ENCODE assay signal across 1 cellular context in genomic region chr13:111654531-111654930, GRCh38.
TF ChIP-seq lines count a peak whose summit lies in the region.

No MANE protein-coding gene starts in this region.

TF ChIP-seq in GM23338, 12 proteins besides CTCF, POLR2A, EP300 and RAD21 (continued from another document):
- TF ChIP-seq, protein P1, sequence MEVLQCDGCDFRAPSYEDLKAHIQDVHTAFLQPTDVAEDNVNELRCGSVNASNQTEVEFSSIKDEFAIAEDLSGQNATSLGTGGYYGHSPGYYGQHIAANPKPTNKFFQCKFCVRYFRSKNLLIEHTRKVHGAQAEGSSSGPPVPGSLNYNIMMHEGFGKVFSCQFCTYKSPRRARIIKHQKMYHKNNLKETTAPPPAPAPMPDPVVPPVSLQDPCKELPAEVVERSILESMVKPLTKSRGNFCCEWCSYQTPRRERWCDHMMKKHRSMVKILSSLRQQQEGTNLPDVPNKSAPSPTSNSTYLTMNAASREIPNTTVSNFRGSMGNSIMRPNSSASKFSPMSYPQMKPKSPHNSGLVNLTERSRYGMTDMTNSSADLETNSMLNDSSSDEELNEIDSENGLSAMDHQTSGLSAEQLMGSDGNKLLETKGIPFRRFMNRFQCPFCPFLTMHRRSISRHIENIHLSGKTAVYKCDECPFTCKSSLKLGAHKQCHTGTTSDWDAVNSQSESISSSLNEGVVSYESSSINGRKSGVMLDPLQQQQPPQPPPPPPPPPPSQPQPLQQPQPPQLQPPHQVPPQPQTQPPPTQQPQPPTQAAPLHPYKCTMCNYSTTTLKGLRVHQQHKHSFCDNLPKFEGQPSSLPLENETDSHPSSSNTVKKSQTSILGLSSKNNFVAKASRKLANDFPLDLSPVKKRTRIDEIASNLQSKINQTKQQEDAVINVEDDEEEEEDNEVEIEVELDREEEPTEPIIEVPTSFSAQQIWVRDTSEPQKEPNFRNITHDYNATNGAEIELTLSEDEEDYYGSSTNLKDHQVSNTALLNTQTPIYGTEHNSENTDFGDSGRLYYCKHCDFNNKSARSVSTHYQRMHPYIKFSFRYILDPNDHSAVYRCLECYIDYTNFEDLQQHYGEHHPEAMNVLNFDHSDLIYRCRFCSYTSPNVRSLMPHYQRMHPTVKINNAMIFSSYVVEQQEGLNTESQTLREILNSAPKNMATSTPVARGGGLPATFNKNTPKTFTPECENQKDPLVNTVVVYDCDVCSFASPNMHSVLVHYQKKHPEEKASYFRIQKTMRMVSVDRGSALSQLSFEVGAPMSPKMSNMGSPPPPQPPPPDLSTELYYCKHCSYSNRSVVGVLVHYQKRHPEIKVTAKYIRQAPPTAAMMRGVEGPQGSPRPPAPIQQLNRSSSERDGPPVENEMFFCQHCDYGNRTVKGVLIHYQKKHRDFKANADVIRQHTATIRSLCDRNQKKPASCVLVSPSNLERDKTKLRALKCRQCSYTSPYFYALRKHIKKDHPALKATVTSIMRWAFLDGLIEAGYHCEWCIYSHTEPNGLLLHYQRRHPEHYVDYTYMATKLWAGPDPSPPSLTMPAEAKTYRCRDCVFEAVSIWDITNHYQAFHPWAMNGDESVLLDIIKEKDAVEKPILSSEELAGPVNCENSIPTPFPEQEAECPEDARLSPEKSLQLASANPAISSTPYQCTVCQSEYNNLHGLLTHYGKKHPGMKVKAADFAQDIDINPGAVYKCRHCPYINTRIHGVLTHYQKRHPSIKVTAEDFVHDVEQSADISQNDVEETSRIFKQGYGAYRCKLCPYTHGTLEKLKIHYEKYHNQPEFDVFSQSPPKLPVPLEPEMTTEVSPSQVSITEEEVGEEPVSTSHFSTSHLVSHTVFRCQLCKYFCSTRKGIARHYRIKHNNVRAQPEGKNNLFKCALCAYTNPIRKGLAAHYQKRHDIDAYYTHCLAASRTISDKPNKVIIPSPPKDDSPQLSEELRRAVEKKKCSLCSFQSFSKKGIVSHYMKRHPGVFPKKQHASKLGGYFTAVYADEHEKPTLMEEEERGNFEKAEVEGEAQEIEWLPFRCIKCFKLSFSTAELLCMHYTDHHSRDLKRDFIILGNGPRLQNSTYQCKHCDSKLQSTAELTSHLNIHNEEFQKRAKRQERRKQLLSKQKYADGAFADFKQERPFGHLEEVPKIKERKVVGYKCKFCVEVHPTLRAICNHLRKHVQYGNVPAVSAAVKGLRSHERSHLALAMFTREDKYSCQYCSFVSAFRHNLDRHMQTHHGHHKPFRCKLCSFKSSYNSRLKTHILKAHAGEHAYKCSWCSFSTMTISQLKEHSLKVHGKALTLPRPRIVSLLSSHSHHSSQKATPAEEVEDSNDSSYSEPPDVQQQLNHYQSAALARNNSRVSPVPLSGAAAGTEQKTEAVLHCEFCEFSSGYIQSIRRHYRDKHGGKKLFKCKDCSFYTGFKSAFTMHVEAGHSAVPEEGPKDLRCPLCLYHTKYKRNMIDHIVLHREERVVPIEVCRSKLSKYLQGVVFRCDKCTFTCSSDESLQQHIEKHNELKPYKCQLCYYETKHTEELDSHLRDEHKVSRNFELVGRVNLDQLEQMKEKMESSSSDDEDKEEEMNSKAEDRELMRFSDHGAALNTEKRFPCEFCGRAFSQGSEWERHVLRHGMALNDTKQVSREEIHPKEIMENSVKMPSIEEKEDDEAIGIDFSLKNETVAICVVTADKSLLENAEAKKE (CRISPR knock-in tag; IDR thresholded peaks at IDR 0.05) = no peak
